ENCODE assay signal across 11 cellular contexts in genomic region chr20:11261533-11262000, GRCh38.
DNase-seq lines count a peak whose midpoint lies in the region; ATAC-seq and TF ChIP-seq lines count a peak whose summit lies in the region.
"Had no signal": no experiment of that assay in that cellular context is flagged by ENCODE, and none has a peak within 500 bp of the region (broad histone marks: within the 10 kb centered on the region; RNA-seq: fewer than 3 reads in every experiment).

No MANE protein-coding gene starts in this region.

- peak overlapping the region; percentile 54 for H3K4me2 ChIP-seq in smooth muscle cell

- H3K27me3 ChIP-seq in smooth muscle cell (ENCODE audit: low read depth) = no peaks in the 10 kb centered on the region
- H3K27me3 ChIP-seq: heart left ventricle had no signal

- peak overlapping the region; percentile 78 for H3K27ac ChIP-seq in smooth muscle cell (ENCODE audit: low read depth)
- H3K27ac ChIP-seq: heart left ventricle had no signal

- H3K36me3 ChIP-seq in smooth muscle cell (ENCODE audit: low read depth) = no peaks in the 10 kb centered on the region
- H3K36me3 ChIP-seq: heart left ventricle had no signal

- no peak overlapping the region for H3K4me3 ChIP-seq in epithelial cell of esophagus (ENCODE audit: low read length)
- H3K4me3 ChIP-seq in smooth muscle cell = no peak overlapping the region
- H3K4me3 ChIP-seq: heart left ventricle had no signal

- H2AFZ ChIP-seq in smooth muscle cell (ENCODE audit: low read depth) = no peak overlapping the region

- H3K79me2 ChIP-seq in smooth muscle cell (ENCODE audit: low read depth) = no peaks in the 10 kb centered on the region

- H3K9me3 ChIP-seq in smooth muscle cell (replicated peaks; ENCODE audit: low read depth) = no peaks in the 10 kb centered on the region

- H3F3A ChIP-seq in smooth muscle cell (ENCODE audit: low read depth) = peaks cover 10% of the 10 kb centered on the region

- ATAC-seq in GM19023 (IDR thresholded peaks at IDR 0.05; ENCODE audit: unreplicated experiment) (peak; percentile 75), GM21528 (IDR thresholded peaks at IDR 0.05; ENCODE audit: low FRiP score, unreplicated experiment) (no peak)
- ATAC-seq: HCT116 had no signal

- peak; percentile 93 for DNase-seq in HK-2 (ENCODE audit: unreplicated experiment)
- peak; percentile 72 for DNase-seq in epithelial cell of esophagus (ENCODE audit: low read depth)
- DNase-seq in smooth muscle cell (lab: John Stamatoyannopoulos, UW; ENCODE audit: unreplicated experiment) = no peak
- DNase-seq in OCI-M1 (lab: John Stamatoyannopoulos, UW) = no peak
- no peak for DNase-seq in NCI-H1105 treated with DMSO at 0.1 percent for 48 hours (lab: John Stamatoyannopoulos, UW)
- DNase-seq: anterior cingulate cortex, heart left ventricle, Kasumi-1 had no signal

- 37% methylated on average over 5 of the region's 5 CpGs for WGBS in smooth muscle cell (ENCODE audit: low lambda C conversion rate)

- H3K9ac ChIP-seq in smooth muscle cell (ENCODE audit: low read depth) = peak overlapping the region; percentile 30

- TF ChIP-seq CTCF in epithelial cell of esophagus (IDR thresholded peaks at IDR 0.05; ENCODE audit: insufficient read depth, low read depth, low read length, missing control alignments) (no peak), smooth muscle cell (IDR thresholded peaks at IDR 0.05; ENCODE audit: borderline replicate concordance, insufficient read depth, poor library complexity, severe bottlenecking) (no peak)

- no peaks in the 10 kb centered on the region for H4K20me1 ChIP-seq in smooth muscle cell (ENCODE audit: low read depth)

- peaks cover 12% of the 10 kb centered on the region for H3K4me1 ChIP-seq in smooth muscle cell (ENCODE audit: low read depth)

Comparison
In these comparisons a context has a peak if more than half of its experiments do, and no peak if none do; other contexts are left out.
1. DNase-seq: peak in HK-2 (single experiment) and epithelial cell of esophagus (single experiment); none in smooth muscle cell (single experiment), OCI-M1 (single experiment) and NCI-H1105 treated with DMSO at 0.1 percent for 48 hours (single experiment).